Comparison of ENCODE assay signal across 27 cellular contexts in genomic region chr2:238077292-238077691, GRCh38. TPM values are rescaled to one million over a fixed set of nuclear protein-coding genes. Genes with fewer than 3 reads are reported as not detected.
DNase-seq lines count a peak whose midpoint lies in the region; ATAC-seq and TF ChIP-seq lines count a peak whose summit lies in the region.
"Had no signal": no experiment of that assay in that cellular context is flagged by ENCODE, and none has a peak within 500 bp of the region (broad histone marks: within the 10 kb centered on the region; RNA-seq: fewer than 3 reads in every experiment).

No MANE protein-coding gene starts in this region.

- H3K36me3 ChIP-seq in breast epithelium (no peaks in the 10 kb centered on the region), tibial nerve (peaks cover 0 to 74% (median 5%) of the 10 kb centered on the region in 3 donors)

- 96 to 100% methylated on average over 1 of the region's 1 CpG for WGBS in tibial nerve, 2 donors

- no peaks in the 10 kb centered on the region for H3K27me3 ChIP-seq in breast epithelium
- no peaks in the 10 kb centered on the region for H3K27me3 ChIP-seq in tibial nerve
- H3K27me3 ChIP-seq: ascending aorta, BE2C, pancreas had no signal

- no peak for ATAC-seq in stimulated activated naive CD8-positive, alpha-beta T cell treated with anti-CD3 and anti-CD28 coated beads, Interleukin-15, amount 100 ng/mL, for 72 hours
- ATAC-seq in GM19452 (IDR thresholded peaks at IDR 0.05; ENCODE audit: unreplicated experiment) (no peak), HG02981 (IDR thresholded peaks at IDR 0.05; ENCODE audit: unreplicated experiment) (no peak)
- ATAC-seq: activated CD4-positive, CD25-positive, alpha-beta regulatory T cell treated with anti-CD3 and anti-CD28 coated beads, Interleukin-2, amount 50 U/mL, for 24 hours; activated naive CD4-positive, alpha-beta T cell treated with anti-CD3 and anti-CD28 coated beads, Interleukin-2, amount 50 U/mL, for 72 hours; pancreas had no signal

- POLR2A ChIA-PET in MCF 10A (lab: Yijun Ruan, JAX): interaction anchor here (1.1 to 1.3 kb wide), 3 partner anchors 109 to 138 kb away, joined by 3 to 4 read pairs (median 3); no protein-coding TSS in a partner anchor

- H3K27me3 Mint-ChIP-seq in MCF 10A (ENCODE audit: insufficient read depth, unreplicated experiment): no peaks in the 10 kb centered on the region
- H3K27me3 Mint-ChIP-seq in glutamatergic neuron (ENCODE audit: unreplicated experiment): peaks cover under 1% of the 10 kb centered on the region
- H3K27me3 Mint-ChIP-seq in stimulated activated naive CD8-positive, alpha-beta T cell treated with anti-CD3 and anti-CD28 coated beads, Interleukin-15, amount 100 ng/mL, for 72 hours: no peaks in the 10 kb centered on the region
- H3K27me3 Mint-ChIP-seq: type B pancreatic cell had no signal

- peak; percentile 86 for DNase-seq in MCF 10A (ENCODE audit: unreplicated experiment)
- no peak for DNase-seq in breast epithelium (ENCODE audit: low spot score in 2 of 2)
- peak; percentile 85 for DNase-seq in NCI-H82 treated with DMSO at 0.1 percent for 48 hours (lab: John Stamatoyannopoulos, UW; ENCODE audit: unreplicated experiment)
- DNase-seq in glutamatergic neuron: no peak
- DNase-seq in stimulated activated naive CD8-positive, alpha-beta T cell treated with anti-CD3 and anti-CD28 coated beads, Interleukin-15, amount 100 ng/mL, for 72 hours: no peak
- no peak for DNase-seq in tibial nerve (ENCODE audit: low spot score in 2 of 2)
- DNase-seq: activated CD4-positive, alpha-beta T cell treated with anti-CD3 and anti-CD28 coated beads, Interleukin-2, amount 50 U/mL, for 48 hours; BE2C; central memory CD4-positive, alpha-beta T cell; dermis blood vessel endothelial cell; Karpas-422; kidney glomerular epithelial cell; NCI-H146; NCI-H510A; stimulated activated CD4-positive, alpha-beta T cell treated with anti-CD3 and anti-CD28 coated beads, Interleukin-1b, Interleukin-23, amount 100 ng/mL, for 48 hours; stimulated activated CD8-positive, alpha-beta memory T cell treated with anti-CD3 and anti-CD28 coated beads, Interleukin-4, amount 100 ng/mL, for 48 hours had no signal

- H3K9me3 ChIP-seq in breast epithelium (no peaks in the 10 kb centered on the region), tibial nerve (peaks cover 0 to 11% (median 0%) of the 10 kb centered on the region in 4 donors)
- H3K9me3 ChIP-seq: ascending aorta, BE2C, pancreas had no signal

- no peak for TF ChIP-seq CTCF in MCF 10A (IDR thresholded peaks at IDR 0.05; ENCODE audit: unreplicated experiment)
- no peak for TF ChIP-seq CTCF in breast epithelium (IDR thresholded peaks at IDR 0.05)
- TF ChIP-seq CTCF in glutamatergic neuron (IDR thresholded peaks at IDR 0.05; ENCODE audit: partially characterized antibody, unreplicated experiment): no peak
- no peak for TF ChIP-seq CTCF in tibial nerve (IDR thresholded peaks at IDR 0.05)

- H3K4me1 ChIP-seq in breast epithelium: no peaks in the 10 kb centered on the region
- no peaks in the 10 kb centered on the region for H3K4me1 ChIP-seq in tibial nerve
- H3K4me1 ChIP-seq: ascending aorta had no signal

- H3K4me3 ChIP-seq in breast epithelium (no peak overlapping the region), tibial nerve (no peak overlapping the region)
- H3K4me3 ChIP-seq: ascending aorta, pancreas, smooth muscle cell had no signal

- H3K27ac ChIP-seq in breast epithelium: no peak overlapping the region
- H3K27ac ChIP-seq in tibial nerve: no peak overlapping the region
- H3K27ac ChIP-seq: ascending aorta, pancreas had no signal

- no peak for TF ChIP-seq POLR2A in breast epithelium (IDR thresholded peaks at IDR 0.05)
- TF ChIP-seq POLR2A in tibial nerve (IDR thresholded peaks at IDR 0.05): no peak

- CTCF ChIA-PET in MCF 10A (lab: Yijun Ruan, JAX): interaction anchor here (0.6 to 1.0 kb wide), 2 partner anchors 10 to 53 kb away, joined by 3 read pairs; no protein-coding TSS in a partner anchor

- H3K9me3 Mint-ChIP-seq in MCF 10A (ENCODE audit: unreplicated experiment): peaks cover 12% of the 10 kb centered on the region
- peaks cover 1% of the 10 kb centered on the region for H3K9me3 Mint-ChIP-seq in glutamatergic neuron (ENCODE audit: unreplicated experiment)
- peaks cover 0 to 6% of the 10 kb centered on the region in 2 donors for H3K9me3 Mint-ChIP-seq in stimulated activated naive CD8-positive, alpha-beta T cell treated with anti-CD3 and anti-CD28 coated beads, Interleukin-15, amount 100 ng/mL, for 72 hours
- H3K9me3 Mint-ChIP-seq: activated naive CD4-positive, alpha-beta T cell treated with anti-CD3 and anti-CD28 coated beads, Interleukin-2, amount 50 U/mL, for 72 hours had no signal

- H3K4me3 Mint-ChIP-seq in MCF 10A (ENCODE audit: unreplicated experiment): no peak overlapping the region
- H3K4me3 Mint-ChIP-seq in glutamatergic neuron (ENCODE audit: unreplicated experiment): no peak overlapping the region
- no peak overlapping the region for H3K4me3 Mint-ChIP-seq in stimulated activated naive CD8-positive, alpha-beta T cell treated with anti-CD3 and anti-CD28 coated beads, Interleukin-15, amount 100 ng/mL, for 72 hours
- H3K4me3 Mint-ChIP-seq: neural crest cell, type B pancreatic cell had no signal

- H3K36me3 Mint-ChIP-seq in MCF 10A (ENCODE audit: insufficient read depth, unreplicated experiment) (peaks cover 45% of the 10 kb centered on the region), glutamatergic neuron (ENCODE audit: unreplicated experiment) (peaks cover 20% of the 10 kb centered on the region)

- no TSS peak for BruUV-seq in MCF 10A (replicated peaks; lab: Mats Ljungman, UMichigan)

- H3K27ac Mint-ChIP-seq in MCF 10A (ENCODE audit: low read depth, unreplicated experiment) (peak overlapping the region; percentile 47), glutamatergic neuron (ENCODE audit: unreplicated experiment) (peak overlapping the region; percentile 44)
- peak overlapping the region; percentile 67 to 85 for H3K27ac Mint-ChIP-seq in stimulated activated naive CD8-positive, alpha-beta T cell treated with anti-CD3 and anti-CD28 coated beads, Interleukin-15, amount 100 ng/mL, for 72 hours
- H3K27ac Mint-ChIP-seq: activated naive CD4-positive, alpha-beta T cell treated with anti-CD3 and anti-CD28 coated beads, Interleukin-2, amount 50 U/mL, for 72 hours; activated T-helper 2 cell treated with anti-CD3 and anti-CD28 coated beads, Interferon-gamma antibody, Interleukin-2, Interleukin-4, amounts not matched to agents 10 μg/mL and 5 μg/mL and 100 μg/mL, durations not matched to agents 14 hours and 24 hours and 36 hours; type B pancreatic cell had no signal

- TF ChIP-seq EP300 in tibial nerve (IDR thresholded peaks at IDR 0.05): no peak

- H3K4me1 Mint-ChIP-seq in MCF 10A (ENCODE audit: insufficient read depth, unreplicated experiment) (peaks cover 25% of the 10 kb centered on the region), glutamatergic neuron (ENCODE audit: low read depth, unreplicated experiment) (no peaks in the 10 kb centered on the region)
- peaks cover 39% of the 10 kb centered on the region for H3K4me1 Mint-ChIP-seq in stimulated activated naive CD8-positive, alpha-beta T cell treated with anti-CD3 and anti-CD28 coated beads, Interleukin-15, amount 100 ng/mL, for 72 hours
- H3K4me1 Mint-ChIP-seq: neural crest cell had no signal

- intact Hi-C loops in MCF 10A (cut with micrococcal nuclease): no loop called here
- intact Hi-C loops in breast epithelium (cut with DNase I; ENCODE audit: low total_unique reads): no loop called here

RNA-seq across cellular contexts. Expression of gene SCLY, which starts 16.5 kb away (rescaled TPM):
- 40.1 and 40.4 TPM in 2 replicates for total RNA-seq in MCF 10A (2022)
- 10 to 100 TPM; 11.2 to 16.7 (median 12.1) TPM for total RNA-seq in breast epithelium
- total RNA-seq in glutamatergic neuron (ENCODE audit: unreplicated experiment): 44.0 TPM
- total RNA-seq in tibial nerve: 10 to 100 TPM; 13.6 to 23.3 (median 17.6) TPM

RNA-seq across cellular contexts. Expression of gene ESPNL, which starts 22.8 kb away (rescaled TPM):
- total RNA-seq in MCF 10A (2022) (not detected in 2 replicates), breast epithelium (1 to 10 TPM in 1 of 3 donors, under 1 TPM in 2; 0.15 to 1.3 (median 0.64) TPM), glutamatergic neuron (ENCODE audit: unreplicated experiment) (0.81 TPM), tibial nerve (1 to 10 TPM in 1 of 4 donors, under 1 TPM in 1, not detected in 2; 0.44 to 2.1 TPM)
- total RNA-seq: ascending aorta, dermis blood vessel endothelial cell, lung microvascular endothelial cell had no signal

Comparison
In these comparisons a context has a peak if more than half of its experiments do, and no peak if none do; other contexts are left out.
1. DNase-seq: peak in MCF 10A (single experiment) and NCI-H82 treated with DMSO at 0.1 percent for 48 hours (single experiment); none in breast epithelium (0 of 2), glutamatergic neuron (single experiment), stimulated activated naive CD8-positive, alpha-beta T cell treated with anti-CD3 and anti-CD28 coated beads, Interleukin-15, amount 100 ng/mL, for 72 hours (0 of 2) and tibial nerve (0 of 2).
2. Peak in every context shown above with its lines, with median percentiles within 50 percentile points of each other: H3K27ac Mint-ChIP-seq.